ENCODE assay signal across 11 cellular contexts in the genomic region with DNA sequence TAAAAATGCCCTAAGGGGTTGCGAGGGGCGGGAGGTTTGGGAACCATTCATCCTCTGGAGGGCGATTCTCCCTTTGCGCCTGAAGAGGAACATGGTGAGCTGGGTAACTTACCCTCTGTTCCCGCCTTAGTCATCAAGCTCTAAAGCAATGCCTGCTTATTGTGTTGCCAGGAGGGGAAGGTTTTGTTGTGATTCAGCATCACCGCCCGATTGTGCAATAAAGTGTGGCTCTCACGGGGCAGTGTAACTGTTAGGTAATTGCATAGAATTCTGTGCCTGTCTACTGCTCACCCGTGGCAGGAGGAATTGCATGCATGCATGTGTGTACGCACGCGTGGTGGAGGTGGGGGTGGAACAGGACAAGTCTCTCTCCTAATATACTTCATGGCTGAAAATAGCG.
DNase-seq lines count a peak whose midpoint lies in the region; ATAC-seq, FAIRE-seq and TF ChIP-seq lines count a peak whose summit lies in the region.
"Had no signal": no experiment of that assay in that cellular context is flagged by ENCODE, and none has a peak within 500 bp of the region (broad histone marks: within the 10 kb centered on the region; RNA-seq: fewer than 3 reads in every experiment).

No MANE protein-coding gene starts in this region.

- no peak overlapping the region for H3K4me3 Mint-ChIP-seq in stimulated activated effector memory CD8-positive, alpha-beta T cell treated with anti-CD3 and anti-CD28 coated beads, Interleukin-12 subunit alpha, Interleukin-12 subunit beta, amount 100 ng/mL, for 72 hours
- H3K4me3 Mint-ChIP-seq: activated CD4-positive, alpha-beta T cell treated with anti-CD3 and anti-CD28 coated beads, Interleukin-2, amount 10 ng/mL, durations not matched to agents 7 days and 5 days had no signal

- peak; percentile 19 for TF ChIP-seq CTCF in fibroblast of mammary gland (conservative IDR thresholded peaks at IDR 0.05; ENCODE audit: control insufficient read depth, insufficient read depth, low read depth, low read length)

- H3K4me1 Mint-ChIP-seq in stimulated activated effector memory CD8-positive, alpha-beta T cell treated with anti-CD3 and anti-CD28 coated beads, Interleukin-12 subunit alpha, Interleukin-12 subunit beta, amount 100 ng/mL, for 72 hours = no peaks in the 10 kb centered on the region
- H3K4me1 Mint-ChIP-seq: activated CD4-positive, alpha-beta T cell treated with anti-CD3 and anti-CD28 coated beads, Interleukin-2, amount 10 ng/mL, durations not matched to agents 7 days and 5 days had no signal

- no peak for ATAC-seq in stimulated activated effector memory CD8-positive, alpha-beta T cell treated with anti-CD3 and anti-CD28 coated beads, Interleukin-12 subunit alpha, Interleukin-12 subunit beta, amount 100 ng/mL, for 72 hours

- no peaks in the 10 kb centered on the region for H3K36me3 Mint-ChIP-seq in stimulated activated effector memory CD8-positive, alpha-beta T cell treated with anti-CD3 and anti-CD28 coated beads, Interleukin-12 subunit alpha, Interleukin-12 subunit beta, amount 100 ng/mL, for 72 hours

- TF ChIP-seq POLR2A in H54 (IDR thresholded peaks at IDR 0.05; ENCODE audit: low read depth, low read length) = no peak

- H3K4me3 ChIP-seq in fibroblast of mammary gland (ENCODE audit: control insufficient read depth, low read depth, low read length) = no peak overlapping the region

- DNase-seq in H54 (ENCODE audit: insufficient read length, low spot score) = peak; percentile 61
- DNase-seq in RKO (ENCODE audit: low spot score) = peak; percentile 71
- DNase-seq in fibroblast of mammary gland (ENCODE audit: low read depth) = peak; percentile 98
- DNase-seq in stromal cell of bone marrow (ENCODE audit: low read depth) = peak; percentile 85
- DNase-seq in cortex of kidney (lab: John Stamatoyannopoulos, UW) = no peak
- DNase-seq in GF-D8 (lab: John Stamatoyannopoulos, UW) = no peak
- DNase-seq in stimulated activated effector memory CD8-positive, alpha-beta T cell treated with anti-CD3 and anti-CD28 coated beads, Interleukin-12 subunit alpha, Interleukin-12 subunit beta, amount 100 ng/mL, for 72 hours (ENCODE audit: low spot score in 2 of 2) = no peak
- DNase-seq: activated CD4-positive, alpha-beta T cell treated with anti-CD3 and anti-CD28 coated beads, Interleukin-2, amount 10 ng/mL, durations not matched to agents 7 days and 5 days; NCI-H1417 treated with DMSO at 0.1 percent for 48 hours; stimulated activated CD4-positive, alpha-beta T cell treated with anti-CD3 and anti-CD28 coated beads, Interleukin-1b, Interleukin-23, amount 100 ng/mL, for 48 hours; substantia nigra had no signal

- no peak overlapping the region for H3K27ac Mint-ChIP-seq in stimulated activated effector memory CD8-positive, alpha-beta T cell treated with anti-CD3 and anti-CD28 coated beads, Interleukin-12 subunit alpha, Interleukin-12 subunit beta, amount 100 ng/mL, for 72 hours
- H3K27ac Mint-ChIP-seq: activated CD4-positive, alpha-beta T cell treated with anti-CD3 and anti-CD28 coated beads, Interleukin-2, amount 10 ng/mL, durations not matched to agents 7 days and 5 days had no signal

- FAIRE-seq in H54 (lab: Jason Lieb, UNC) = no peak

- H3K9me3 Mint-ChIP-seq in stimulated activated effector memory CD8-positive, alpha-beta T cell treated with anti-CD3 and anti-CD28 coated beads, Interleukin-12 subunit alpha, Interleukin-12 subunit beta, amount 100 ng/mL, for 72 hours = no peaks in the 10 kb centered on the region
- H3K9me3 Mint-ChIP-seq: activated CD4-positive, alpha-beta T cell treated with anti-CD3 and anti-CD28 coated beads, Interleukin-2, amount 10 ng/mL, durations not matched to agents 7 days and 5 days had no signal

Comparison
In these comparisons a context has a peak if more than half of its experiments do, and no peak if none do; other contexts are left out.
1. DNase-seq: peak in H54 (single experiment), RKO (single experiment), fibroblast of mammary gland (single experiment) and stromal cell of bone marrow (single experiment); none in cortex of kidney (single experiment), GF-D8 (single experiment) and stimulated activated effector memory CD8-positive, alpha-beta T cell treated with anti-CD3 and anti-CD28 coated beads, Interleukin-12 subunit alpha, Interleukin-12 subunit beta, amount 100 ng/mL, for 72 hours (0 of 2).